ENCODE assay signal across 1 cellular context in genomic region chr6:15026832-15027231, GRCh38.
TF ChIP-seq lines count a peak whose summit lies in the region.

No MANE protein-coding gene starts in this region.

TF ChIP-seq in HepG2, 621 proteins besides CTCF, POLR2A, EP300 and RAD21 (continued from another document and continues in another):
- TF ChIP-seq FUBP1 (CRISPR knock-in tag; IDR thresholded peaks at IDR 0.05; ENCODE audit: borderline replicate concordance) (no peak), CSRNP1 (CRISPR knock-in tag; IDR thresholded peaks at IDR 0.05) (no peak), ZBTB39 (CRISPR knock-in tag; IDR thresholded peaks at IDR 0.05) (no peak), TFE3 (CRISPR knock-in tag; IDR thresholded peaks at IDR 0.05) (0 out of 2 replicates have a peak, but pooled peaks have one; percentile 16), CERS6 (CRISPR knock-in tag; IDR thresholded peaks at IDR 0.05) (no peak), SP140L (CRISPR knock-in tag; IDR thresholded peaks at IDR 0.05; ENCODE audit: borderline replicate concordance) (no peak), DNMT1 (CRISPR knock-in tag; IDR thresholded peaks at IDR 0.05) (no peak), ZNF670 (CRISPR knock-in tag; IDR thresholded peaks at IDR 0.05; ENCODE audit: borderline replicate concordance) (no peak; the same call in 1 of the 2 replicates), ZNF414 (CRISPR knock-in tag; IDR thresholded peaks at IDR 0.05) (no peak), ZNF83 (CRISPR knock-in tag; IDR thresholded peaks at IDR 0.05; ENCODE audit: borderline replicate concordance) (no peak), ONECUT2 (CRISPR knock-in tag; IDR thresholded peaks at IDR 0.05) (no peak), CHCHD3 (CRISPR knock-in tag; IDR thresholded peaks at IDR 0.05) (no peak), TBX3 (IDR thresholded peaks at IDR 0.05; ENCODE audit: borderline replicate concordance) (peak; percentile 47; the same call in 1 of the 2 replicates), ZNF790 (CRISPR knock-in tag; IDR thresholded peaks at IDR 0.05; ENCODE audit: borderline replicate concordance) (no peak), GFI1 (CRISPR knock-in tag; IDR thresholded peaks at IDR 0.05; ENCODE audit: borderline replicate concordance) (no peak), ZSCAN25 (CRISPR knock-in tag; IDR thresholded peaks at IDR 0.05) (no peak), ZNF572 (CRISPR knock-in tag; IDR thresholded peaks at IDR 0.05) (no peak), FOXM1 (CRISPR knock-in tag; IDR thresholded peaks at IDR 0.05) (no peak), HIC2 (CRISPR knock-in tag; IDR thresholded peaks at IDR 0.05; ENCODE audit: low read depth) (no peak), DBP (CRISPR knock-in tag; IDR thresholded peaks at IDR 0.05; ENCODE audit: not compliant biosample characterization) (no peak), HINFP (CRISPR knock-in tag; IDR thresholded peaks at IDR 0.05; ENCODE audit: low read depth) (no peak), ZNF772 (CRISPR knock-in tag; IDR thresholded peaks at IDR 0.05) (no peak), ZNF580 (CRISPR knock-in tag; IDR thresholded peaks at IDR 0.05; ENCODE audit: borderline replicate concordance, low read depth) (peak; percentile 28; the same call in 1 of the 2 replicates), NBN (conservative IDR thresholded peaks at IDR 0.05) (no peak), ZNF547 (CRISPR knock-in tag; IDR thresholded peaks at IDR 0.05) (no peak), ZNF646 (CRISPR knock-in tag; IDR thresholded peaks at IDR 0.05) (no peak), PRDM15 (CRISPR knock-in tag; IDR thresholded peaks at IDR 0.05) (no peak)
